8 cellular contexts compared by ENCODE assay signal in genomic region chr1:98053471-98054366, GRCh38.
DNase-seq lines count a peak whose midpoint lies in the region; ATAC-seq lines count a peak whose summit lies in the region.

No MANE protein-coding gene starts in this region.

- ATAC-seq in GM19468 (IDR thresholded peaks at IDR 0.05; ENCODE audit: extremely low read depth, unreplicated experiment): peak; percentile 67
- peak; percentile 83 for ATAC-seq in HG03565 (IDR thresholded peaks at IDR 0.05; ENCODE audit: unreplicated experiment)
- peak; percentile 100 for ATAC-seq in left ventricle myocardium superior

- peaks cover 19% of the 10 kb centered on the region for H3K4me1 ChIP-seq in SJSA1 (replicated peaks)

- peak overlapping the region; percentile 39 for H3K4me3 ChIP-seq in SJSA1

- H3K27me3 ChIP-seq in SJSA1 (replicated peaks): no peaks in the 10 kb centered on the region

- H3K27ac ChIP-seq in SJSA1: peak overlapping the region; percentile 56

- intact Hi-C loops in left ventricle myocardium superior (cut with micrococcal nuclease): loop anchor here (5.0 kb wide), 1 partner anchor 1086 kb away; no protein-coding TSS in a partner anchor
- intact Hi-C loops in posterior cingulate gyrus (cut with DNase I): loop anchor here (2.0 to 5.0 kb wide), 5 partner anchors 414 to 1816 kb away; no protein-coding TSS in a partner anchor

- H3K36me3 ChIP-seq in SJSA1: no peaks in the 10 kb centered on the region

- DNase-seq in DMS153 (lab: John Stamatoyannopoulos, UW) (peak; percentile 31), SJSA1 (ENCODE audit: low read depth in 1 of 2, low spot score in 2 of 2) (peak; percentile 69 to 80), amniotic stem cell (lab: John Stamatoyannopoulos, UW) (peak; percentile 33), left ventricle myocardium superior (peak; percentile 76), posterior cingulate gyrus (peak; percentile 18 to 94 (median 57)), cortex of kidney (lab: John Stamatoyannopoulos, UW) (no peak)

- no peaks in the 10 kb centered on the region for H3K9me3 ChIP-seq in SJSA1 (replicated peaks)
